In the genomic region with DNA sequence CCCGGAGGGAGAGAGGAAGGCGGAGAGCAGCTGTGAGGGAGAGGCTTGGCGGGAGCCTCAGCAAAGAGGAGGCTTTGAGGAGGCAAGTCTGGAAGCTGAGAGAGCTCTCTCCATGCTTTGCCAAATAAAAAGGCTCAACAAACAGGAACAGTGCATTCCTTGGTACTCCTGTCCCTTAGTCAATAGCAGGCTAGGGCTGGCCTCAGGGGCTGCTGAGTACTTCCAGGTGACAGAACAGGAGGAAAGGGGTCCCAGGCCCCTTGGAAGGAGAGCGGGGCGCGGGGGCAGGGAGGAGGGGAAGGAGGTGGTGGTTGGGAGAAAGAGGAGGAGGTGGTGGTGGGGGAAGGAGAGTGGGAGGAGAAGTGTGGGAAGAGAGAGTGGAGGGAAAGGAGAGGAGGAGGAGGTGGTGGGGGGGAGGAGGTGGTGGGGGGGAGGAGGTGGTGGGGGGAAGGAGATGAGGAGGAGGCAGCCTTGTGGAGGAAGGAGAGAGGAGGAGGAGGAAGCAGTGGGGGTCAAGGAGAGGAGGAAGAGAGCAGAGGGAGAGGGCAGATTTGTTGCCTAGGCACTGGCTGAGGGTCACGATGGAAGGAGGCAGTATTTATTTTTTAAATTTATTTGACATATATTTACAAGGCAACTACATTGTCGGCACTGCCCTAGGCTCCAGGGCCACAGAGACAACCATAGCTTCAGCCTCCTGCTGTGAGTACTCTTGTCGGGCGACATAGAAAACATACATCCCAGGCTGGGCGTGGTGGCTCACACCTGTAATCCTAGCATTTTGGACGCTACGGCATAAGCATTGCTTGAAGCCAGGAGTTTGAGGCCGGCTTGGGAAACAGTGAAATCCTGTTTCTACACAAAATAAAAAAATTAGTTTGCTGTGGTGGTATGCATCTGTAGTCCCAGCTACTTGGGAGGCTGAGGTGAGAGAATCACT, we compare ENCODE assay signal across 8 cellular contexts.
A peak's percentile ranks its signal among the peaks of the same experiment; 100 is the strongest.
DNase-seq lines count a peak whose midpoint lies in the region; ATAC-seq and TF ChIP-seq lines count a peak whose summit lies in the region.

No MANE protein-coding gene starts in this region.

- no peak overlapping the region for H3K27ac Mint-ChIP-seq in activated naive CD4-positive, alpha-beta T cell treated with anti-CD3 and anti-CD28 coated beads, Interleukin-2, amount 10 ng/mL, durations not matched to agents 7 days and 5 days
- H3K27ac Mint-ChIP-seq in activated naive CD8-positive, alpha-beta T cell treated with anti-CD3 and anti-CD28 coated beads, Interleukin-2, amount 10 ng/mL, durations not matched to agents 7 days and 5 days, result no peak overlapping the region

- no peaks in the 10 kb centered on the region for H3K9me3 ChIP-seq in right atrium auricular region
- no peaks in the 10 kb centered on the region for H3K9me3 ChIP-seq in sigmoid colon

- peak overlapping the region; percentile 71 for H3K4me3 Mint-ChIP-seq in activated naive CD4-positive, alpha-beta T cell treated with anti-CD3 and anti-CD28 coated beads, Interleukin-2, amount 10 ng/mL, durations not matched to agents 7 days and 5 days
- H3K4me3 Mint-ChIP-seq in activated naive CD8-positive, alpha-beta T cell treated with anti-CD3 and anti-CD28 coated beads, Interleukin-2, amount 10 ng/mL, durations not matched to agents 7 days and 5 days, result peak overlapping the region; percentile 78

- H3K4me1 ChIP-seq in right atrium auricular region (peaks cover 0 to 14% of the 10 kb centered on the region in 2 donors), sigmoid colon (peaks cover 0 to 55% (median 50%) of the 10 kb centered on the region in 4 donors)

- no peak for DNase-seq in activated naive CD4-positive, alpha-beta T cell treated with anti-CD3 and anti-CD28 coated beads, Interleukin-2, amount 10 ng/mL, durations not matched to agents 7 days and 5 days
- DNase-seq in activated naive CD4-positive, alpha-beta T cell treated with anti-CD3 and anti-CD28 coated beads, Interleukin-2, amount 50 U/mL, for 16 hours, result no peak
- DNase-seq in activated naive CD8-positive, alpha-beta T cell treated with anti-CD3 and anti-CD28 coated beads, Interleukin-2, amount 10 ng/mL, durations not matched to agents 7 days and 5 days, result no peak
- DNase-seq in right atrium auricular region (ENCODE audit: low spot score) (no peak), sigmoid colon (no peak), A172 (ENCODE audit: low spot score) (no peak)
- DNase-seq in activated CD4-positive, CD25-positive, alpha-beta regulatory T cell (lab: John Stamatoyannopoulos, UW), result no peak

- WGBS in sigmoid colon, 2 donors, result 7 to 24% methylated on average over 14 of the region's 14 CpGs

- H3K4me3 ChIP-seq in right atrium auricular region, result peak overlapping the region; percentile 51 to 80
- H3K4me3 ChIP-seq in sigmoid colon, result peak overlapping the region; percentile 45 to 76 (median 66)

- no peak for TF ChIP-seq CTCF in right atrium auricular region (IDR thresholded peaks at IDR 0.05)
- no peak for TF ChIP-seq CTCF in sigmoid colon (IDR thresholded peaks at IDR 0.05)

- H3K27me3 ChIP-seq in right atrium auricular region (no peaks in the 10 kb centered on the region), sigmoid colon (no peaks in the 10 kb centered on the region)

- H3K4me1 Mint-ChIP-seq in activated naive CD4-positive, alpha-beta T cell treated with anti-CD3 and anti-CD28 coated beads, Interleukin-2, amount 10 ng/mL, durations not matched to agents 7 days and 5 days, result peaks cover 27% of the 10 kb centered on the region
- peaks cover 15% of the 10 kb centered on the region for H3K4me1 Mint-ChIP-seq in activated naive CD8-positive, alpha-beta T cell treated with anti-CD3 and anti-CD28 coated beads, Interleukin-2, amount 10 ng/mL, durations not matched to agents 7 days and 5 days

- no peaks in the 10 kb centered on the region for H3K36me3 Mint-ChIP-seq in activated naive CD4-positive, alpha-beta T cell treated with anti-CD3 and anti-CD28 coated beads, Interleukin-2, amount 10 ng/mL, durations not matched to agents 7 days and 5 days
- H3K36me3 Mint-ChIP-seq in activated naive CD8-positive, alpha-beta T cell treated with anti-CD3 and anti-CD28 coated beads, Interleukin-2, amount 10 ng/mL, durations not matched to agents 7 days and 5 days, result no peaks in the 10 kb centered on the region

- CTCF ChIA-PET in activated naive CD4-positive, alpha-beta T cell treated with anti-CD3 and anti-CD28 coated beads, Interleukin-2, amount 10 ng/mL, durations not matched to agents 7 days and 5 days (lab: Charles Lee), result interaction anchor here (0.7 to 5.0 kb wide), 6 partner anchors 9 to 139 kb away, joined by 3 to 63 read pairs (median 6); no protein-coding TSS in a partner anchor

- peaks cover 84% of the 10 kb centered on the region for H3K27me3 Mint-ChIP-seq in activated naive CD4-positive, alpha-beta T cell treated with anti-CD3 and anti-CD28 coated beads, Interleukin-2, amount 10 ng/mL, durations not matched to agents 7 days and 5 days
- H3K27me3 Mint-ChIP-seq in activated naive CD8-positive, alpha-beta T cell treated with anti-CD3 and anti-CD28 coated beads, Interleukin-2, amount 10 ng/mL, durations not matched to agents 7 days and 5 days, result peaks cover 54% of the 10 kb centered on the region

- H3K36me3 ChIP-seq in right atrium auricular region (no peaks in the 10 kb centered on the region), sigmoid colon (no peaks in the 10 kb centered on the region)

- intact Hi-C loops in sigmoid colon (cut with DNase I), result loop anchor here (1.0 to 5.0 kb wide), 7 partner anchors 31 to 910 kb away; a partner anchor contains a TSS

- H3K9me3 Mint-ChIP-seq in activated naive CD4-positive, alpha-beta T cell treated with anti-CD3 and anti-CD28 coated beads, Interleukin-2, amount 10 ng/mL, durations not matched to agents 7 days and 5 days, result no peaks in the 10 kb centered on the region
- H3K9me3 Mint-ChIP-seq in activated naive CD8-positive, alpha-beta T cell treated with anti-CD3 and anti-CD28 coated beads, Interleukin-2, amount 10 ng/mL, durations not matched to agents 7 days and 5 days, result no peaks in the 10 kb centered on the region

- no peak for TF ChIP-seq EP300 in sigmoid colon (IDR thresholded peaks at IDR 0.05)

- TF ChIP-seq POLR2A in sigmoid colon (IDR thresholded peaks at IDR 0.05), result no peak

- peak overlapping the region; percentile 93 to 94 for H3K27ac ChIP-seq in right atrium auricular region
- H3K27ac ChIP-seq in sigmoid colon, result peak overlapping the region; percentile 97 to 100 (median 98)

- ATAC-seq in activated naive CD8-positive, alpha-beta T cell treated with anti-CD3 and anti-CD28 coated beads, Interleukin-2, amount 10 ng/mL, durations not matched to agents 7 days and 5 days (ENCODE audit: low read depth), result no peak
- ATAC-seq in GM18907 (IDR thresholded peaks at IDR 0.05; ENCODE audit: unreplicated experiment), result no peak

- POLR2A ChIA-PET in activated naive CD8-positive, alpha-beta T cell treated with anti-CD3 and anti-CD28 coated beads, Interleukin-2, amount 10 ng/mL, durations not matched to agents 7 days and 5 days (lab: Charles Lee), result interaction anchor here (1.3 kb wide), 1 partner anchor 123 kb away, joined by 7 read pairs; a partner anchor contains a TSS
